In genomic region chr10:98312816-98313215, GRCh38 we compare ENCODE assay signal across 1 cellular context.
TF ChIP-seq lines count a peak whose summit lies in the region.

No MANE protein-coding gene starts in this region.

TF ChIP-seq in WTC11, 78 proteins besides CTCF, POLR2A, EP300 and RAD21 (continued from another document):
- TF ChIP-seq, protein P1, sequence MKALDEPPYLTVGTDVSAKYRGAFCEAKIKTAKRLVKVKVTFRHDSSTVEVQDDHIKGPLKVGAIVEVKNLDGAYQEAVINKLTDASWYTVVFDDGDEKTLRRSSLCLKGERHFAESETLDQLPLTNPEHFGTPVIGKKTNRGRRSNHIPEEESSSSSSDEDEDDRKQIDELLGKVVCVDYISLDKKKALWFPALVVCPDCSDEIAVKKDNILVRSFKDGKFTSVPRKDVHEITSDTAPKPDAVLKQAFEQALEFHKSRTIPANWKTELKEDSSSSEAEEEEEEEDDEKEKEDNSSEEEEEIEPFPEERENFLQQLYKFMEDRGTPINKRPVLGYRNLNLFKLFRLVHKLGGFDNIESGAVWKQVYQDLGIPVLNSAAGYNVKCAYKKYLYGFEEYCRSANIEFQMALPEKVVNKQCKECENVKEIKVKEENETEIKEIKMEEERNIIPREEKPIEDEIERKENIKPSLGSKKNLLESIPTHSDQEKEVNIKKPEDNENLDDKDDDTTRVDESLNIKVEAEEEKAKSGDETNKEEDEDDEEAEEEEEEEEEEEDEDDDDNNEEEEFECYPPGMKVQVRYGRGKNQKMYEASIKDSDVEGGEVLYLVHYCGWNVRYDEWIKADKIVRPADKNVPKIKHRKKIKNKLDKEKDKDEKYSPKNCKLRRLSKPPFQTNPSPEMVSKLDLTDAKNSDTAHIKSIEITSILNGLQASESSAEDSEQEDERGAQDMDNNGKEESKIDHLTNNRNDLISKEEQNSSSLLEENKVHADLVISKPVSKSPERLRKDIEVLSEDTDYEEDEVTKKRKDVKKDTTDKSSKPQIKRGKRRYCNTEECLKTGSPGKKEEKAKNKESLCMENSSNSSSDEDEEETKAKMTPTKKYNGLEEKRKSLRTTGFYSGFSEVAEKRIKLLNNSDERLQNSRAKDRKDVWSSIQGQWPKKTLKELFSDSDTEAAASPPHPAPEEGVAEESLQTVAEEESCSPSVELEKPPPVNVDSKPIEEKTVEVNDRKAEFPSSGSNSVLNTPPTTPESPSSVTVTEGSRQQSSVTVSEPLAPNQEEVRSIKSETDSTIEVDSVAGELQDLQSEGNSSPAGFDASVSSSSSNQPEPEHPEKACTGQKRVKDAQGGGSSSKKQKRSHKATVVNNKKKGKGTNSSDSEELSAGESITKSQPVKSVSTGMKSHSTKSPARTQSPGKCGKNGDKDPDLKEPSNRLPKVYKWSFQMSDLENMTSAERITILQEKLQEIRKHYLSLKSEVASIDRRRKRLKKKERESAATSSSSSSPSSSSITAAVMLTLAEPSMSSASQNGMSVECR (CRISPR knock-in tag; IDR thresholded peaks at IDR 0.05; ENCODE audit: borderline replicate concordance), result no peak
- TF ChIP-seq ZNF416 (CRISPR knock-in tag; IDR thresholded peaks at IDR 0.05) (no peak), ZNF232 (CRISPR knock-in tag; IDR thresholded peaks at IDR 0.05) (no peak), CREM (CRISPR knock-in tag; IDR thresholded peaks at IDR 0.05) (no peak), PRDM15 (CRISPR knock-in tag; IDR thresholded peaks at IDR 0.05) (no peak), E2F5 (CRISPR knock-in tag; IDR thresholded peaks at IDR 0.05) (no peak), HMGA2 (CRISPR knock-in tag; IDR thresholded peaks at IDR 0.05) (no peak), JAZF1 (CRISPR knock-in tag; IDR thresholded peaks at IDR 0.05) (no peak), ZMAT4 (CRISPR knock-in tag; IDR thresholded peaks at IDR 0.05) (no peak), FOXJ3 (CRISPR knock-in tag; IDR thresholded peaks at IDR 0.05; ENCODE audit: borderline replicate concordance) (no peak), SMAD4 (CRISPR knock-in tag; IDR thresholded peaks at IDR 0.05) (no peak)
TF ChIP-seq in WTC11: peak in this region for 0.
